8 cellular contexts compared by ENCODE assay signal in genomic region chr4:56757821-56758400, GRCh38.
DNase-seq lines count a peak whose midpoint lies in the region; ATAC-seq and TF ChIP-seq lines count a peak whose summit lies in the region.

No MANE protein-coding gene starts in this region.

- no peak overlapping the region for H3K14ac ChIP-seq in trophoblast cell (ENCODE audit: low read length)

- H3K79me2 ChIP-seq in trophoblast cell (ENCODE audit: control insufficient read depth, insufficient read depth, low read length, poor library complexity) = no peaks in the 10 kb centered on the region

- H2AK5ac ChIP-seq in trophoblast cell (ENCODE audit: low read length) = no peak overlapping the region

- no peaks in the 10 kb centered on the region for H3K9me3 Mint-ChIP-seq in type B pancreatic cell

- no peak overlapping the region for H4K12ac ChIP-seq in trophoblast cell (ENCODE audit: low read depth, low read length)

- intact Hi-C loops in esophagus muscularis mucosa (cut with DNase I) = no loop called here

- H3K4me3 Mint-ChIP-seq in type B pancreatic cell = peak overlapping the region; percentile 79

- peaks cover 8% of the 10 kb centered on the region for H3K27me3 Mint-ChIP-seq in type B pancreatic cell

- H3K36me3 ChIP-seq in esophagus muscularis mucosa (no peaks in the 10 kb centered on the region), trophoblast cell (ENCODE audit: control insufficient read depth in 1 of 2, insufficient read depth in 2 of 2, low read length in 2 of 2) (no peaks in the 10 kb centered on the region)

- no peaks in the 10 kb centered on the region for H3K36me3 Mint-ChIP-seq in type B pancreatic cell

- H2BK5ac ChIP-seq in trophoblast cell (ENCODE audit: low read depth, low read length, poor library complexity) = peak overlapping the region; percentile 68

- no peak overlapping the region for H4K8ac ChIP-seq in trophoblast cell (ENCODE audit: low read depth, low read length)

- peaks cover 0 to 11% (median 4%) of the 10 kb centered on the region in 4 donors for H3K4me1 ChIP-seq in esophagus muscularis mucosa
- peaks cover 20 to 27% of the 10 kb centered on the region in 2 experiments for H3K4me1 ChIP-seq in trophoblast cell (ENCODE audit: control insufficient read depth in 1 of 2, insufficient read depth in 2 of 2, low read length in 2 of 2)

- H4K91ac ChIP-seq in trophoblast cell (ENCODE audit: low read depth, low read length) = peak overlapping the region; percentile 34

- H3K4me1 Mint-ChIP-seq in type B pancreatic cell (ENCODE audit: unreplicated experiment) = peaks cover 9% of the 10 kb centered on the region

- no peak overlapping the region for H2BK12ac ChIP-seq in trophoblast cell (ENCODE audit: low read length)

- TF ChIP-seq CTCF in esophagus muscularis mucosa (IDR thresholded peaks at IDR 0.05) (no peak), type B pancreatic cell (conservative IDR thresholded peaks at IDR 0.05) (no peak)

- no peak for TF ChIP-seq POLR2A in esophagus muscularis mucosa (IDR thresholded peaks at IDR 0.05; ENCODE audit: low read depth)

- H3K4me3 ChIP-seq in esophagus muscularis mucosa = no peak overlapping the region
- no peak overlapping the region for H3K4me3 ChIP-seq in trophoblast cell (ENCODE audit: low read depth, low read length)

- peak overlapping the region; percentile 14 for H3K4me2 ChIP-seq in trophoblast cell (ENCODE audit: low read length)

- peaks cover 19% of the 10 kb centered on the region for H3K79me1 ChIP-seq in trophoblast cell (ENCODE audit: low read length)

- H3K27ac Mint-ChIP-seq in type B pancreatic cell = peak overlapping the region; percentile 99

- WGBS in esophagus muscularis mucosa = 32% methylated on average over 6 of the region's 6 CpGs
- no CpG with 5 or more reads among the region's 6 CpGs for WGBS in trophoblast cell (ENCODE audit: extremely low coverage, insufficient coverage, insufficient read length)

- DNase-seq in NCI-H460 (ENCODE audit: extremely low read depth, low read depth) (peak; percentile 50), esophagus muscularis mucosa (ENCODE audit: extremely low spot score) (no peak), trophoblast cell (peak; percentile 66 to 83), type B pancreatic cell (ENCODE audit: extremely low spot score, unreplicated experiment) (peak; percentile 70), NCI-H526 treated with DMSO at 0.1 percent for 48 hours (lab: John Stamatoyannopoulos, UW) (no peak)
- DNase-seq in activated CD8-positive, alpha-beta memory T cell treated with anti-CD3 and anti-CD28 coated beads, Interleukin-2, amount 50 U/mL, for 1 hour (ENCODE audit: extremely low read depth) = peak; percentile 42

- ATAC-seq in GM18499 (IDR thresholded peaks at IDR 0.05; ENCODE audit: insufficient read depth, unreplicated experiment) (peak; percentile 86), HG02623 (IDR thresholded peaks at IDR 0.05; ENCODE audit: unreplicated experiment) (peak; percentile 92)

- no peak for TF ChIP-seq EP300 in esophagus muscularis mucosa (IDR thresholded peaks at IDR 0.05)

- no peak overlapping the region for H3K9ac ChIP-seq in trophoblast cell (ENCODE audit: low read length)

- H2AFZ ChIP-seq in trophoblast cell (ENCODE audit: insufficient read depth, low read length, poor library complexity) = no peak overlapping the region

- H3K27ac ChIP-seq in esophagus muscularis mucosa (replicated peaks in 1 of 4) = peak overlapping the region in 3 of 4 donors; percentile 10 to 30 (median 23)
- peak overlapping the region; percentile 89 for H3K27ac ChIP-seq in trophoblast cell (ENCODE audit: low read depth, low read length)

- no peak overlapping the region for H2BK120ac ChIP-seq in trophoblast cell (ENCODE audit: insufficient read depth, low read length, poor library complexity)

- H3K9me3 ChIP-seq in esophagus muscularis mucosa (no peaks in the 10 kb centered on the region), trophoblast cell (ENCODE audit: insufficient read depth, low read depth, low read length) (no peaks in the 10 kb centered on the region)

- H3K23ac ChIP-seq in trophoblast cell (ENCODE audit: low read length) = no peak overlapping the region

- H3K18ac ChIP-seq in trophoblast cell (ENCODE audit: low read length) = no peak overlapping the region

- H3K27me3 ChIP-seq in esophagus muscularis mucosa (peaks cover 0 to 9% (median 0%) of the 10 kb centered on the region in 4 donors), trophoblast cell (ENCODE audit: insufficient read depth, low read length) (no peaks in the 10 kb centered on the region)

- H3K4ac ChIP-seq in trophoblast cell (ENCODE audit: low read depth, low read length) = no peak overlapping the region

Comparison
In these comparisons a context has a peak if more than half of its experiments do, and no peak if none do; other contexts are left out.
1. DNase-seq: peak in NCI-H460 (single experiment), activated CD8-positive, alpha-beta memory T cell treated with anti-CD3 and anti-CD28 coated beads, Interleukin-2, amount 50 U/mL, for 1 hour (single experiment), trophoblast cell (2 of 2) and type B pancreatic cell (single experiment); none in esophagus muscularis mucosa (single experiment) and NCI-H526 treated with DMSO at 0.1 percent for 48 hours (single experiment).